ENCODE assay signal across 16 cellular contexts in the genomic region with DNA sequence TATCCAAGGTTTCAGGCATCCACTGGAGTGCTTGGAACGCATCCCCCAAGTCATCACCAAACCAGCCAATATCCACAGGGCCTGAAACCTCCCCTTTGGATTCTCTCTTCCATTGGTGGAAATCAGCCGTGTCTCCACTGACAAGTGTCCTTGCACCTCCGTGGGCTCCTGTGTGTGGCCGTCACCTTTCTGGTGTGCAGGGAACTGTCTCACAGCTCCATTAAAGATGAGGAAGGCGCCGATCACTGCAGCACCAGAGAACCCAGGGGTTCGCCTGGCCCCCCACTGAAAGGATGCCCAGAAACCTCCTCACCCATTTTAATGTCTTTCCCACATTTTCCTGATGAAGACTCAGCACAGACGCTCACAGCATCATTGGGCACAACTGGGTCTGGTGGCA. TPM values are rescaled to one million over a fixed set of nuclear protein-coding genes. Genes with fewer than 3 reads are reported as not detected.
DNase-seq lines count a peak whose midpoint lies in the region; TF ChIP-seq lines count a peak whose summit lies in the region.
"Had no signal": no experiment of that assay in that cellular context is flagged by ENCODE, and none has a peak within 500 bp of the region (broad histone marks: within the 10 kb centered on the region; RNA-seq: fewer than 3 reads in every experiment).

No MANE protein-coding gene starts in this region.

- intact Hi-C loops in stomach (cut with DNase I; ENCODE audit: low total_unique reads), result no loop called here

- H3K36me3 Mint-ChIP-seq in neural progenitor cell, result no peaks in the 10 kb centered on the region
- H3K36me3 Mint-ChIP-seq: CD8-positive, alpha-beta T cell had no signal

- H3K4me1 Mint-ChIP-seq in neural progenitor cell, result peaks cover 7% of the 10 kb centered on the region

- no peak overlapping the region for H3K4me3 ChIP-seq in coronary artery
- H3K4me3 ChIP-seq in neural progenitor cell, result no peak overlapping the region
- no peak overlapping the region for H3K4me3 ChIP-seq in stomach
- H3K4me3 ChIP-seq: BLaER1 treated with 17β-estradiol and CSF1 and Interleukin-3, amounts not matched to agents 10 nM and 100 nM; PC-9 had no signal

- H3K9ac ChIP-seq in neural progenitor cell, result no peak overlapping the region
- H3K9ac ChIP-seq: BLaER1 treated with 17β-estradiol and CSF1 and Interleukin-3, amounts not matched to agents 10 nM and 100 nM had no signal

- H3K36me3 ChIP-seq in neural progenitor cell (no peaks in the 10 kb centered on the region), stomach (no peaks in the 10 kb centered on the region)
- H3K36me3 ChIP-seq: BLaER1 treated with 17β-estradiol and CSF1 and Interleukin-3, amounts not matched to agents 10 nM and 100 nM had no signal

- TF ChIP-seq CTCF in coronary artery (IDR thresholded peaks at IDR 0.05) (no peak), neural progenitor cell (IDR thresholded peaks at IDR 0.05) (no peak), stomach (IDR thresholded peaks at IDR 0.05) (no peak)

- H3K4me2 ChIP-seq in neural progenitor cell, result no peak overlapping the region
- H3K4me2 ChIP-seq: BLaER1 treated with 17β-estradiol and CSF1 and Interleukin-3, amounts not matched to agents 10 nM and 100 nM; PC-9 had no signal

- TF ChIP-seq POLR2A in stomach (IDR thresholded peaks at IDR 0.05), result no peak

- H3K27me3 ChIP-seq in neural progenitor cell (no peaks in the 10 kb centered on the region), stomach (no peaks in the 10 kb centered on the region)
- H3K27me3 ChIP-seq: BLaER1 treated with 17β-estradiol and CSF1 and Interleukin-3, amounts not matched to agents 10 nM and 100 nM had no signal

- no peak for TF ChIP-seq EP300 in stomach (IDR thresholded peaks at IDR 0.05)

- H4K20me1 ChIP-seq in neural progenitor cell (ENCODE audit: low read depth), result no peaks in the 10 kb centered on the region
- H4K20me1 ChIP-seq: BLaER1 treated with 17β-estradiol and CSF1 and Interleukin-3, amounts not matched to agents 10 nM and 100 nM had no signal

- no peaks in the 10 kb centered on the region for H3K9me3 Mint-ChIP-seq in neural progenitor cell
- H3K9me3 Mint-ChIP-seq: CD8-positive, alpha-beta T cell had no signal

- no peak overlapping the region for H3K27ac ChIP-seq in coronary artery
- H3K27ac ChIP-seq in neural progenitor cell, result no peak overlapping the region
- H3K27ac ChIP-seq in stomach, result no peak overlapping the region
- H3K27ac ChIP-seq: BLaER1 treated with 17β-estradiol and CSF1 and Interleukin-3, amounts not matched to agents 10 nM and 100 nM; PC-9 had no signal

- H3K4me3 Mint-ChIP-seq in neural progenitor cell, result no peak overlapping the region
- H3K4me3 Mint-ChIP-seq: CD8-positive, alpha-beta T cell had no signal

- H3F3A ChIP-seq in neural progenitor cell (ENCODE audit: low read depth), result no peaks in the 10 kb centered on the region

- H3K27me3 Mint-ChIP-seq in neural progenitor cell (ENCODE audit: insufficient read depth, low read depth), result peaks cover 7% of the 10 kb centered on the region

- H3K9me3 ChIP-seq in neural progenitor cell (ENCODE audit: low read depth), result no peaks in the 10 kb centered on the region
- H3K9me3 ChIP-seq in stomach, result no peaks in the 10 kb centered on the region
- H3K9me3 ChIP-seq: BLaER1 treated with 17β-estradiol and CSF1 and Interleukin-3, amounts not matched to agents 10 nM and 100 nM had no signal

- 87 to 91% (median 88%) methylated on average over 8 of the region's 8 CpGs for WGBS in stomach, 5 donors

- peak; percentile 31 for DNase-seq in activated effector memory CD4-positive, alpha-beta T cell treated with anti-CD3 and anti-CD28 coated beads, Interleukin-2, amount 50 U/mL, for 16 hours
- no peak for DNase-seq in activated effector memory CD4-positive, alpha-beta T cell treated with Interleukin-2 at 50 U/mL for 16 hours
- DNase-seq in coronary artery (ENCODE audit: low spot score) (peak; percentile 33), neural progenitor cell (ENCODE audit: low spot score) (no peak), stomach (peak; percentile 14), NCI-H524 treated with DMSO at 0.1 percent for 48 hours (lab: John Stamatoyannopoulos, UW) (no peak), COLO668 (lab: John Stamatoyannopoulos, UW; ENCODE audit: unreplicated experiment) (no peak)
- DNase-seq: MM.1S, NCI-H1092, NCI-H1436 treated with DMSO at 0.1 percent for 48 hours, NCI-H2029, NCI-H345, NCI-H526, PC-9 had no signal

- H2AFZ ChIP-seq in neural progenitor cell (replicated peaks), result no peak overlapping the region
- H2AFZ ChIP-seq: PC-9 had no signal

- H3K4me1 ChIP-seq in neural progenitor cell (no peaks in the 10 kb centered on the region), stomach (peaks cover 5 to 15% (median 11%) of the 10 kb centered on the region in 4 donors)

- no peaks in the 10 kb centered on the region for H3K79me2 ChIP-seq in neural progenitor cell (ENCODE audit: low read depth)

- peak overlapping the region; percentile 2 for H3K27ac Mint-ChIP-seq in neural progenitor cell
- H3K27ac Mint-ChIP-seq: CD8-positive, alpha-beta T cell had no signal

RNA-seq across cellular contexts. Expression of gene METRNL, which starts 17.8 kb away (rescaled TPM):
- total RNA-seq in neural progenitor cell (ENCODE audit: low replicate concordance), result 3.6 and 12.9 TPM in 2 replicates
- 100 to 1,000 TPM in 2 of 5 donors, 10 to 100 TPM in 3; 25.7 to 452 (median 55.4) TPM for total RNA-seq in stomach
- 10 to 100 TPM; 29.3 to 49.1 (median 35.9) TPM for polyA plus RNA-seq in stomach

Comparison
In these comparisons a context has a peak if more than half of its experiments do, and no peak if none do; other contexts are left out.
1. DNase-seq: peak in activated effector memory CD4-positive, alpha-beta T cell treated with anti-CD3 and anti-CD28 coated beads, Interleukin-2, amount 50 U/mL, for 16 hours (single experiment), coronary artery (single experiment) and stomach (single experiment); none in activated effector memory CD4-positive, alpha-beta T cell treated with Interleukin-2 at 50 U/mL for 16 hours (single experiment), neural progenitor cell (single experiment), NCI-H524 treated with DMSO at 0.1 percent for 48 hours (single experiment) and COLO668 (single experiment).